Comparison of ENCODE assay signal across 1 cellular context in genomic region chr3:53254810-53255359, GRCh38.
TF ChIP-seq lines count a peak whose summit lies in the region.

No MANE protein-coding gene starts in this region.

TF ChIP-seq in K562, 482 proteins besides CTCF, POLR2A, EP300 and RAD21 (continued from another document and continues in another):
- TF ChIP-seq RERE (CRISPR knock-in tag; IDR thresholded peaks at IDR 0.05; ENCODE audit: borderline replicate concordance) (no peak), ZC3H11A (IDR thresholded peaks at IDR 0.05; ENCODE audit: low read depth, low read length) (no peak), MAFF (IDR thresholded peaks at IDR 0.05; ENCODE audit: low read length) (no peak), AFF4 (CRISPR knock-in tag; IDR thresholded peaks at IDR 0.05) (no peak), HNRNPL (IDR thresholded peaks at IDR 0.05; ENCODE audit: low read depth, low read length) (no peak), CHD2 (IDR thresholded peaks at IDR 0.05; ENCODE audit: low read depth, low read length) (no peak), PHF8 (IDR thresholded peaks at IDR 0.05; ENCODE audit: borderline replicate concordance, low read length) (no peak), ARID3B (CRISPR knock-in tag; IDR thresholded peaks at IDR 0.05; ENCODE audit: borderline replicate concordance) (no peak), POLR2AphosphoS5 (IDR thresholded peaks at IDR 0.05; ENCODE audit: control insufficient read depth, insufficient read depth, low read depth, low read length) (no peak), ZBTB9 (CRISPR knock-in tag; IDR thresholded peaks at IDR 0.05) (no peak), ZNF3 (CRISPR knock-in tag; IDR thresholded peaks at IDR 0.05) (no peak), CREB3 (tag; conservative IDR thresholded peaks at IDR 0.05; ENCODE audit: low read depth) (no peak), KDM1A (IDR thresholded peaks at IDR 0.05) (no peak), ETV1 (tag; conservative IDR thresholded peaks at IDR 0.05; ENCODE audit: low read depth) (peak; percentile 62), KLF1 (tag; IDR thresholded peaks at IDR 0.05) (no peak), CCNT2 (IDR thresholded peaks at IDR 0.05; ENCODE audit: borderline replicate concordance, extremely low read depth, insufficient read length, low read depth, low read length) (no peak), BCL6 (CRISPR knock-in tag; IDR thresholded peaks at IDR 0.05) (no peak), ZNF282 (CRISPR knock-in tag; IDR thresholded peaks at IDR 0.05) (no peak), SNAPC5 (CRISPR knock-in tag; IDR thresholded peaks at IDR 0.05) (no peak), SIN3A (IDR thresholded peaks at IDR 0.05; ENCODE audit: borderline replicate concordance in 2 of 2, control insufficient read depth in 1 of 2, low read depth in 2 of 2, low read length in 2 of 2) (peak in 1 of 2 experiments; percentile 70; a peak in 1 of 4 replicates), KLF10 (CRISPR knock-in tag; IDR thresholded peaks at IDR 0.05) (no peak), ZNF75A (CRISPR knock-in tag; IDR thresholded peaks at IDR 0.05) (no peak), TCF15 (CRISPR knock-in tag; IDR thresholded peaks at IDR 0.05) (no peak), CGGBP1 (CRISPR knock-in tag; IDR thresholded peaks at IDR 0.05) (no peak), ID3 (CRISPR knock-in tag; IDR thresholded peaks at IDR 0.05) (no peak), ID3 (tag; IDR thresholded peaks at IDR 0.05) (no peak), POLR3A (IDR thresholded peaks at IDR 0.05; ENCODE audit: borderline replicate concordance, extremely low read depth, insufficient read depth, insufficient read length) (no peak), LARP7 (IDR thresholded peaks at IDR 0.05) (no peak), SLC30A9 (CRISPR knock-in tag; IDR thresholded peaks at IDR 0.05) (no peak), SMARCC2 (IDR thresholded peaks at IDR 0.05; ENCODE audit: low read depth) (no peak), KAT8 (IDR thresholded peaks at IDR 0.05; ENCODE audit: low read depth) (no peak), ZNF57 (CRISPR knock-in tag; IDR thresholded peaks at IDR 0.05) (no peak), YBX1 (IDR thresholded peaks at IDR 0.05) (no peak), ZNF766 (CRISPR knock-in tag; conservative IDR thresholded peaks at IDR 0.05) (no peak), MTA1 (IDR thresholded peaks at IDR 0.05; ENCODE audit: borderline replicate concordance) (no peak), SMAD3 (CRISPR knock-in tag; conservative IDR thresholded peaks at IDR 0.05) (no peak), CLOCK (CRISPR knock-in tag; IDR thresholded peaks at IDR 0.05; ENCODE audit: borderline replicate concordance) (no peak), HINFP (tag; conservative IDR thresholded peaks at IDR 0.05; ENCODE audit: low read depth) (no peak), BCOR (IDR thresholded peaks at IDR 0.05) (no peak), BRCA1 (IDR thresholded peaks at IDR 0.05) (no peak), BRCA1 (CRISPR knock-in tag; IDR thresholded peaks at IDR 0.05) (no peak), GTF2B (IDR thresholded peaks at IDR 0.05; ENCODE audit: extremely low read depth, insufficient read length) (no peak), OTX1 (CRISPR knock-in tag; IDR thresholded peaks at IDR 0.05) (no peak), DMBX1 (CRISPR knock-in tag; IDR thresholded peaks at IDR 0.05; ENCODE audit: borderline replicate concordance) (no peak), ZNF232 (CRISPR knock-in tag; IDR thresholded peaks at IDR 0.05) (no peak), LEF1 (IDR thresholded peaks at IDR 0.05) (no peak)
